18 cellular contexts compared by ENCODE assay signal in the genomic region with DNA sequence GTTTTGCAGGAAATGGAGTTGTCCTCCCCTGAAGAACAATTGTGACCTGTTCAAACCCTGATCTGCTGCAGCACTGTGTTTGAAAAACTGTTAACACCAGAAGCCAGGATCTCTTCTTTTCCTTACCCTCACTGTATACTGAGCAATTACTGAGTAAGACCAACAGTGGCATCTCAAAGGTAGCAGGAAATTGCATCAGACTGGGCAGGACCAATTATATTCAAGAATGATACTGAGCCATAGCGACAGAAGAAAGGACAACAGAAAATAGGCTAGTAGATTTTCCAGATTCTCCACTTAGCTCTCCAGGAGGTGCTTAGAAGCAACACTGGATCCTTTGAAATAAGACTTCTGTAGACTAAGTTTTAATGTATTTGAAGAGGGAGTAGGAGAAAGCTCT. TPM values are rescaled to one million over a fixed set of nuclear protein-coding genes. Genes with fewer than 3 reads are reported as not detected.
DNase-seq lines count a peak whose midpoint lies in the region; ATAC-seq lines count a peak whose summit lies in the region.
"Had no signal": no experiment of that assay in that cellular context is flagged by ENCODE, and none has a peak within 500 bp of the region (broad histone marks: within the 10 kb centered on the region; RNA-seq: fewer than 3 reads in every experiment).

No MANE protein-coding gene starts in this region.

- no peaks in the 10 kb centered on the region for H3K36me3 Mint-ChIP-seq in naive thymus-derived CD8-positive, alpha-beta T cell
- H3K36me3 Mint-ChIP-seq: T-cell had no signal

- no peaks in the 10 kb centered on the region for H3K27me3 Mint-ChIP-seq in naive thymus-derived CD8-positive, alpha-beta T cell
- H3K27me3 Mint-ChIP-seq: T-cell had no signal

- POLR2A ChIA-PET in naive thymus-derived CD8-positive, alpha-beta T cell (lab: Charles Lee), result no interaction called here

- no peak overlapping the region for H3K27ac Mint-ChIP-seq in naive thymus-derived CD8-positive, alpha-beta T cell
- H3K27ac Mint-ChIP-seq: GM23338, T-cell had no signal

- peaks cover 0 to 19% (median 9%) of the 10 kb centered on the region in 9 donors for H3K9me3 Mint-ChIP-seq in naive thymus-derived CD8-positive, alpha-beta T cell

- no peaks in the 10 kb centered on the region for H3K4me1 Mint-ChIP-seq in naive thymus-derived CD8-positive, alpha-beta T cell
- H3K4me1 Mint-ChIP-seq: T-cell had no signal

- H3K4me3 Mint-ChIP-seq in naive thymus-derived CD8-positive, alpha-beta T cell, result no peak overlapping the region
- H3K4me3 Mint-ChIP-seq: GM23338, T-cell had no signal

- ATAC-seq in naive thymus-derived CD8-positive, alpha-beta T cell, result no peak
- ATAC-seq: A549, GM23338, Panc1, Right ventricle myocardium inferior, T-cell had no signal

- DNase-seq in EH (ENCODE audit: low read depth), result peak; percentile 11
- DNase-seq in HT1080 (ENCODE audit: low read depth), result peak; percentile 30
- peak; percentile 5 for DNase-seq in SW480 (ENCODE audit: low spot score)
- DNase-seq in iris pigment epithelial cell (ENCODE audit: low read depth), result peak; percentile 9
- no peak for DNase-seq in naive thymus-derived CD8-positive, alpha-beta T cell
- no peak for DNase-seq in stimulated activated naive CD4-positive, alpha-beta T cell (lab: John Stamatoyannopoulos, UW)
- no peak for DNase-seq in NCI-H1436 treated with DMSO at 0.1 percent for 48 hours (lab: John Stamatoyannopoulos, UW)
- DNase-seq in T-helper 9 cell, result no peak
- DNase-seq: COR-L47, MG63, NCI-H1930, NCI-H2171 treated with DMSO at 0.1 percent for 48 hours, NCI-H748 treated with DMSO at 0.1 percent for 48 hours, T-cell had no signal

RNA-seq across cellular contexts. Expression of a gene that starts 57.4 kb away (rescaled TPM):
- 1.1 and 1.7 TPM in 2 replicates for total RNA-seq in HT1080 (2014; rRNA removed; shearing (Covaris generic))
- 9.3 and 12.0 TPM in 2 replicates for polyA plus RNA-seq in HT1080 (2015; cell fraction: cytosol; rRNA removed)
- polyA plus RNA-seq in HT1080 (2015; cell fraction: nucleus; rRNA removed), result 29.4 and 32.1 TPM in 2 replicates
- total RNA-seq in naive thymus-derived CD8-positive, alpha-beta T cell, result not detected
- polyA plus RNA-seq in naive thymus-derived CD8-positive, alpha-beta T cell, result not detected

Comparison
In these comparisons a context has a peak if more than half of its experiments do, and no peak if none do; other contexts are left out.
1. DNase-seq: peak in EH (single experiment), HT1080 (single experiment), SW480 (single experiment) and iris pigment epithelial cell (single experiment); none in naive thymus-derived CD8-positive, alpha-beta T cell (0 of 10), stimulated activated naive CD4-positive, alpha-beta T cell (0 of 6), NCI-H1436 treated with DMSO at 0.1 percent for 48 hours (single experiment) and T-helper 9 cell (single experiment).